Comparison of ENCODE assay signal across 12 cellular contexts in genomic region chr14:61489002-61489401, GRCh38.
DNase-seq lines count a peak whose midpoint lies in the region; ATAC-seq, FAIRE-seq and TF ChIP-seq lines count a peak whose summit lies in the region.
"Had no signal": no experiment of that assay in that cellular context is flagged by ENCODE, and none has a peak within 500 bp of the region (broad histone marks: within the 10 kb centered on the region; RNA-seq: fewer than 3 reads in every experiment).

No MANE protein-coding gene starts in this region.

- H3K9me3 Mint-ChIP-seq in Caco-2 (ENCODE audit: unreplicated experiment) = no peaks in the 10 kb centered on the region
- H3K9me3 Mint-ChIP-seq in activated T-helper 1 cell treated with anti-CD3 and anti-CD28 coated beads, Interleukin-12 subunit alpha, Interleukin-12 subunit beta, Interleukin-2, Interleukin-4 antibody, amounts not matched to agents 30 ng/mL and 10 ng/mL and 1 ng/mL, durations not matched to agents 14 hours and 24 hours and 36 hours = no peaks in the 10 kb centered on the region
- H3K9me3 Mint-ChIP-seq: activated T-helper 17 cell treated with anti-CD3 and anti-CD28 coated beads, Interleukin-2, amount 50 U/mL, for 72 hours; H9 had no signal

- CTCF ChIA-PET in Caco-2 (lab: Charles Lee) = interaction anchor here (1.0 kb wide), 1 partner anchor 19 kb away, joined by 4 read pairs; no protein-coding TSS in a partner anchor

- no peak overlapping the region for H3K4me3 Mint-ChIP-seq in Caco-2 (ENCODE audit: unreplicated experiment)
- H3K4me3 Mint-ChIP-seq in activated T-helper 1 cell treated with anti-CD3 and anti-CD28 coated beads, Interleukin-12 subunit alpha, Interleukin-12 subunit beta, Interleukin-2, Interleukin-4 antibody, amounts not matched to agents 30 ng/mL and 10 ng/mL and 1 ng/mL, durations not matched to agents 14 hours and 24 hours and 36 hours = no peak overlapping the region
- H3K4me3 Mint-ChIP-seq: activated T-helper 17 cell treated with anti-CD3 and anti-CD28 coated beads, Interleukin-2, amount 50 U/mL, for 72 hours; H9 had no signal

- peak overlapping the region; percentile 49 for H3K27ac Mint-ChIP-seq in Caco-2 (ENCODE audit: unreplicated experiment)
- H3K27ac Mint-ChIP-seq in activated T-helper 1 cell treated with anti-CD3 and anti-CD28 coated beads, Interleukin-12 subunit alpha, Interleukin-12 subunit beta, Interleukin-2, Interleukin-4 antibody, amounts not matched to agents 30 ng/mL and 10 ng/mL and 1 ng/mL, durations not matched to agents 14 hours and 24 hours and 36 hours = peak overlapping the region; percentile 27
- H3K27ac Mint-ChIP-seq: activated T-helper 17 cell treated with anti-CD3 and anti-CD28 coated beads, Interleukin-2, amount 50 U/mL, for 72 hours had no signal

- peaks cover 47% of the 10 kb centered on the region for H3K4me1 ChIP-seq in Caco-2
- H3K4me1 ChIP-seq: breast epithelium had no signal

- POLR2A ChIA-PET in Caco-2 (lab: Charles Lee) = interaction anchor here (0.6 kb wide), 1 partner anchor 8 kb away, joined by 3 read pairs; no protein-coding TSS in a partner anchor

- TF ChIP-seq CTCF in Caco-2 (IDR thresholded peaks at IDR 0.05; ENCODE audit: insufficient read depth in 1 of 2, low read depth in 1 of 2, low read length in 1 of 2, severe bottlenecking in 1 of 2, unreplicated experiment in 1 of 2) = no peak
- TF ChIP-seq CTCF in retinal pigment epithelial cell (conservative IDR thresholded peaks at IDR 0.05; ENCODE audit: low read depth, low read length) = no peak

- no peaks in the 10 kb centered on the region for H3K27me3 ChIP-seq in Caco-2 (replicated peaks; ENCODE audit: control insufficient read depth, insufficient read depth, low read length)
- H3K27me3 ChIP-seq: breast epithelium had no signal

- no peaks in the 10 kb centered on the region for H3K36me3 Mint-ChIP-seq in Caco-2 (ENCODE audit: insufficient read depth, unreplicated experiment)
- H3K36me3 Mint-ChIP-seq in activated T-helper 1 cell treated with anti-CD3 and anti-CD28 coated beads, Interleukin-12 subunit alpha, Interleukin-12 subunit beta, Interleukin-2, Interleukin-4 antibody, amounts not matched to agents 30 ng/mL and 10 ng/mL and 1 ng/mL, durations not matched to agents 14 hours and 24 hours and 36 hours (ENCODE audit: low read depth) = peaks cover 43% of the 10 kb centered on the region

- DNase-seq in Caco-2 (peak in 1 of 2 experiments; percentile 10), left cardiac atrium (no peak), retinal pigment epithelial cell (ENCODE audit: low read depth) (peak; percentile 94), GM03348 (ENCODE audit: low spot score) (no peak), GM12892 (ENCODE audit: insufficient read length) (no peak), HK-2 (ENCODE audit: unreplicated experiment) (no peak)
- no peak for DNase-seq in activated T-helper 1 cell treated with anti-CD3 and anti-CD28 coated beads, Interleukin-12 subunit alpha, Interleukin-12 subunit beta, Interleukin-2, Interleukin-4 antibody, amounts not matched to agents 30 ng/mL and 10 ng/mL and 1 ng/mL, durations not matched to agents 14 hours and 24 hours and 36 hours (ENCODE audit: low spot score)
- DNase-seq in stimulated activated CD4-positive, alpha-beta T cell treated with anti-CD3 and anti-CD28 coated beads, Interleukin-4, amount 100 ng/mL, for 1 hour = no peak
- DNase-seq: H9 had no signal

- ATAC-seq in left cardiac atrium = peak; percentile 15 to 34
- ATAC-seq: activated T-helper 17 cell treated with anti-CD3 and anti-CD28 coated beads, Interleukin-2, amount 50 U/mL, for 72 hours had no signal

- intact Hi-C loops in Caco-2 (cut with micrococcal nuclease; ENCODE audit: unreplicated experiment) = no loop called here
- intact Hi-C loops in activated T-helper 1 cell treated with anti-CD3 and anti-CD28 coated beads, Interleukin-12 subunit alpha, Interleukin-12 subunit beta, Interleukin-2, Interleukin-4 antibody, amounts not matched to agents 30 ng/mL and 10 ng/mL and 1 ng/mL, durations not matched to agents 14 hours and 24 hours and 36 hours (cut with micrococcal nuclease) = no loop called here
- intact Hi-C loops in left cardiac atrium (cut with DNase I) = no loop called here

- H3K4me3 ChIP-seq in Caco-2 (ENCODE audit: low read depth, low read length) = no peak overlapping the region
- H3K4me3 ChIP-seq in retinal pigment epithelial cell (ENCODE audit: low read length) = no peak overlapping the region
- H3K4me3 ChIP-seq: breast epithelium had no signal

- H3K36me3 ChIP-seq in Caco-2 (ENCODE audit: control insufficient read depth, insufficient read depth, low read length) = no peaks in the 10 kb centered on the region
- H3K36me3 ChIP-seq: breast epithelium had no signal

- no peaks in the 10 kb centered on the region for H3K4me1 Mint-ChIP-seq in Caco-2 (ENCODE audit: low read depth, unreplicated experiment)
- H3K4me1 Mint-ChIP-seq in activated T-helper 1 cell treated with anti-CD3 and anti-CD28 coated beads, Interleukin-12 subunit alpha, Interleukin-12 subunit beta, Interleukin-2, Interleukin-4 antibody, amounts not matched to agents 30 ng/mL and 10 ng/mL and 1 ng/mL, durations not matched to agents 14 hours and 24 hours and 36 hours (ENCODE audit: low read depth) = peaks cover 35% of the 10 kb centered on the region

- H3K9me3 ChIP-seq in Caco-2 = no peaks in the 10 kb centered on the region
- H3K9me3 ChIP-seq: breast epithelium had no signal

- TF ChIP-seq POLR2A in GM12892 (IDR thresholded peaks at IDR 0.05; ENCODE audit: low read depth, low read length) = no peak

- BruUV-seq in Caco-2 (replicated peaks; lab: Mats Ljungman, UMichigan) = no TSS peak

- no peaks in the 10 kb centered on the region for H3K27me3 Mint-ChIP-seq in Caco-2 (ENCODE audit: insufficient read depth, unreplicated experiment)
- no peaks in the 10 kb centered on the region for H3K27me3 Mint-ChIP-seq in activated T-helper 1 cell treated with anti-CD3 and anti-CD28 coated beads, Interleukin-12 subunit alpha, Interleukin-12 subunit beta, Interleukin-2, Interleukin-4 antibody, amounts not matched to agents 30 ng/mL and 10 ng/mL and 1 ng/mL, durations not matched to agents 14 hours and 24 hours and 36 hours (ENCODE audit: insufficient read depth)
- H3K27me3 Mint-ChIP-seq: activated T-helper 17 cell treated with anti-CD3 and anti-CD28 coated beads, Interleukin-2, amount 50 U/mL, for 72 hours had no signal

- FAIRE-seq in GM12892 (lab: Jason Lieb, UNC) = no peak
- FAIRE-seq: endometrium had no signal
